1 cellular context compared by ENCODE assay signal in genomic region chr15:58062175-58062574, GRCh38.
TF ChIP-seq lines count a peak whose summit lies in the region.

No MANE protein-coding gene starts in this region.

TF ChIP-seq in K562, 482 proteins besides CTCF, POLR2A, EP300 and RAD21 (continued from another document):
- TF ChIP-seq, protein P1, sequence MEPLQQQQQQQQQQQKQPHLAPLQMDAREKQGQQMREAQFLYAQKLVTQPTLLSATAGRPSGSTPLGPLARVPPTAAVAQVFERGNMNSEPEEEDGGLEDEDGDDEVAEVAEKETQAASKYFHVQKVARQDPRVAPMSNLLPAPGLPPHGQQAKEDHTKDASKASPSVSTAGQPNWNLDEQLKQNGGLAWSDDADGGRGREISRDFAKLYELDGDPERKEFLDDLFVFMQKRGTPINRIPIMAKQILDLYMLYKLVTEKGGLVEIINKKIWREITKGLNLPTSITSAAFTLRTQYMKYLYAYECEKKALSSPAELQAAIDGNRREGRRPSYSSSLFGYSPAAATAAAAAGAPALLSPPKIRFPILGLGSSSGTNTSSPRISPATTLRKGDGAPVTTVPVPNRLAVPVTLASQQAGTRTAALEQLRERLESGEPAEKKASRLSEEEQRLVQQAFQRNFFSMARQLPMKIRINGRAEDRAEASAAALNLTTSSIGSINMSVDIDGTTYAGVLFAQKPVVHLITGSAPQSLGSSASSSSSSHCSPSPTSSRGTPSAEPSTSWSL (CRISPR knock-in tag; IDR thresholded peaks at IDR 0.05; ENCODE audit: borderline replicate concordance) = no peak
- TF ChIP-seq MGA (IDR thresholded peaks at IDR 0.05) = no peak
- TF ChIP-seq KAT8 (IDR thresholded peaks at IDR 0.05; ENCODE audit: low read depth) = no peak
- no peak for TF ChIP-seq ZNF133 (CRISPR knock-in tag; IDR thresholded peaks at IDR 0.05)
- TF ChIP-seq SRF (CRISPR knock-in tag; IDR thresholded peaks at IDR 0.05) = no peak
